18 cellular contexts compared by ENCODE assay signal in the genomic region with DNA sequence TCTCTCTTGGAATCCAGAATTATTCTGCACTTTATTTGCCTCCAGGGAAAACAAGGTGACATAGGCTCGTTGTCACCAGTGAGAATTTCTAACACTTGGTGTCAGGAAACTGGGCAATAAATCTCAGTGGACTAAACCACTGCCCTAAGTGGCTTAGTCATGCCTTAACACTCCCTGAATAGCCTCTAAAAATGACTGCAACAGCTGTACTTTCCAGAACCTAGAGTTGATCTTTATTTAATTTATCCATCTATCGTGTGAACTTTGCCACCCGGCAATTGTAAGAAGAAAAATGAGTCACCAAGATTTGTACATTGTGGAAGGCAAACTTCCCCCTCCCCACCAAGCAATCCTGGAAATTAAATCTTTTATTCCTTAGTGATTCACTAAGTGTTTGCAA. TPM values are rescaled to one million over a fixed set of nuclear protein-coding genes. Genes with fewer than 3 reads are reported as not detected.
"Had no signal": no experiment of that assay in that cellular context is flagged by ENCODE, and none has a peak within 500 bp of the region (broad histone marks: within the 10 kb centered on the region; RNA-seq: fewer than 3 reads in every experiment).

No MANE protein-coding gene starts in this region.

- H3K27me3 ChIP-seq: cardiac muscle cell, gastrocnemius medialis, heart right ventricle, thyroid gland, uterus had no signal

- H3K27ac ChIP-seq: cardiac muscle cell, gastrocnemius medialis, heart right ventricle, thyroid gland, uterus had no signal

- H3K4me3 ChIP-seq: cardiac muscle cell, gastrocnemius medialis, heart right ventricle, thyroid gland, uterus had no signal

- H3K36me3 ChIP-seq: cardiac muscle cell, gastrocnemius medialis, heart right ventricle, thyroid gland, uterus had no signal

- DNase-seq: activated CD4-positive, CD25-positive, alpha-beta regulatory T cell treated with anti-CD3 and anti-CD28 coated beads, Interleukin-2, amount 50 U/mL, for 72 hours; activated naive CD4-positive, alpha-beta T cell; activated T-cell treated with anti-CD3 and anti-CD28 coated beads for 4 hours; anterior cingulate cortex; erythroblast; gastrocnemius medialis; heart right ventricle; natural killer cell; retina; stimulated activated CD4-positive, alpha-beta T cell treated with anti-CD3 and anti-CD28 coated beads, Interleukin-15, amount 100 ng/mL, for 24 hours; stimulated activated CD4-positive, alpha-beta T cell treated with anti-CD3 and anti-CD28 coated beads, Interleukin-4, amount 100 ng/mL, for 1 hour; stimulated activated naive B cell treated with anti-CD40 and anti-IgM and Interleukin-4, amounts not matched to agents 10 μg/mL and 1 μg/mL and 100 μg/mL, for 72 hours; thyroid gland; uterus had no signal

RNA-seq across cellular contexts. Expression of a gene that starts 47.1 kb away (rescaled TPM):
- total RNA-seq: gastrocnemius medialis, heart right ventricle, lung microvascular endothelial cell, mononuclear cell, natural killer cell, skeletal muscle tissue, thyroid gland had no signal
- polyA plus RNA-seq: heart right ventricle had no signal
